15 cellular contexts compared by ENCODE assay signal in genomic region chr1:47711211-47711847, GRCh38.
DNase-seq lines count a peak whose midpoint lies in the region; ATAC-seq and TF ChIP-seq lines count a peak whose summit lies in the region.
"Had no signal": no experiment of that assay in that cellular context is flagged by ENCODE, and none has a peak within 500 bp of the region (broad histone marks: within the 10 kb centered on the region; RNA-seq: fewer than 3 reads in every experiment).

No MANE protein-coding gene starts in this region.

- no peaks in the 10 kb centered on the region for H3K9me3 Mint-ChIP-seq in activated CD8-positive, alpha-beta T cell treated with anti-CD3 and anti-CD28 coated beads for 36 hours
- H3K9me3 Mint-ChIP-seq in activated CD8-positive, alpha-beta T cell treated with anti-CD3 and anti-CD28 coated beads, Interleukin-2, amount 10 ng/mL, durations not matched to agents 7 days and 5 days (ENCODE audit: insufficient read depth) = no peaks in the 10 kb centered on the region
- H3K9me3 Mint-ChIP-seq: CD4-positive, alpha-beta T cell; IgD-negative memory B cell had no signal

- no peak for TF ChIP-seq CTCF in activated CD8-positive, alpha-beta T cell treated with anti-CD3 and anti-CD28 coated beads for 36 hours (IDR thresholded peaks at IDR 0.05)
- TF ChIP-seq CTCF in coronary artery (IDR thresholded peaks at IDR 0.05) = no peak

- H3K9ac ChIP-seq in NT2/D1 (ENCODE audit: insufficient read length, low read depth) = peak overlapping the region; percentile 4
- H3K9ac ChIP-seq: BLaER1 had no signal

- no peak overlapping the region for H3K4me3 Mint-ChIP-seq in activated CD8-positive, alpha-beta T cell treated with anti-CD3 and anti-CD28 coated beads for 36 hours
- no peak overlapping the region for H3K4me3 Mint-ChIP-seq in activated CD8-positive, alpha-beta T cell treated with anti-CD3 and anti-CD28 coated beads, Interleukin-2, amount 10 ng/mL, durations not matched to agents 7 days and 5 days
- H3K4me3 Mint-ChIP-seq: CD4-positive, alpha-beta T cell had no signal

- H3K36me3 Mint-ChIP-seq in activated CD8-positive, alpha-beta T cell treated with anti-CD3 and anti-CD28 coated beads for 36 hours (ENCODE audit: low read depth) = no peaks in the 10 kb centered on the region
- H3K36me3 Mint-ChIP-seq in activated CD8-positive, alpha-beta T cell treated with anti-CD3 and anti-CD28 coated beads, Interleukin-2, amount 10 ng/mL, durations not matched to agents 7 days and 5 days (ENCODE audit: low read depth) = no peaks in the 10 kb centered on the region
- H3K36me3 Mint-ChIP-seq: IgD-negative memory B cell had no signal

- peak; percentile 15 for DNase-seq in activated CD8-positive, alpha-beta T cell treated with anti-CD3 and anti-CD28 coated beads for 36 hours
- DNase-seq in activated CD8-positive, alpha-beta T cell treated with anti-CD3 and anti-CD28 coated beads, Interleukin-2, amount 10 ng/mL, durations not matched to agents 7 days and 5 days = no peak
- DNase-seq in NT2/D1 (ENCODE audit: low read depth, low spot score) (no peak), coronary artery (ENCODE audit: low spot score) (peak; percentile 58), sciatic nerve (ENCODE audit: low spot score) (peak; percentile 59)
- DNase-seq: NCI-H1092, NCI-H1417 treated with DMSO at 0.1 percent for 48 hours had no signal

- no peak overlapping the region for H3K27ac Mint-ChIP-seq in activated CD8-positive, alpha-beta T cell treated with anti-CD3 and anti-CD28 coated beads for 36 hours
- H3K27ac Mint-ChIP-seq in activated CD8-positive, alpha-beta T cell treated with anti-CD3 and anti-CD28 coated beads, Interleukin-2, amount 10 ng/mL, durations not matched to agents 7 days and 5 days = no peak overlapping the region
- H3K27ac Mint-ChIP-seq: CD4-positive, alpha-beta T cell; IgD-negative memory B cell had no signal

- H3K27ac ChIP-seq in coronary artery = no peak overlapping the region
- H3K27ac ChIP-seq: BLaER1, SJSA1 had no signal

- CTCF ChIA-PET in activated CD8-positive, alpha-beta T cell treated with anti-CD3 and anti-CD28 coated beads for 36 hours (lab: Charles Lee) = interaction anchor here (0.9 to 11.2 kb wide), 20 partner anchors 8 to 518 kb away, joined by 3 to 125 read pairs (median 5); partner anchors contain the start of gene FOXD2
- CTCF ChIA-PET in activated CD8-positive, alpha-beta T cell treated with anti-CD3 and anti-CD28 coated beads, Interleukin-2, amount 10 ng/mL, durations not matched to agents 7 days and 5 days (lab: Charles Lee) = interaction anchor here (0.7 to 5.7 kb wide), 9 partner anchors 15 to 532 kb away, joined by 3 to 71 read pairs (median 3); partner anchors contain the start of gene FOXD2

- intact Hi-C loops in activated CD8-positive, alpha-beta T cell treated with anti-CD3 and anti-CD28 coated beads for 36 hours (cut with micrococcal nuclease) = loop anchor here (2.0 to 10.0 kb wide), 2 partner anchors 187 to 275 kb away; no protein-coding TSS in a partner anchor
- intact Hi-C loops in sciatic nerve (cut with DNase I) = no loop called here

- H3K27me3 Mint-ChIP-seq in activated CD8-positive, alpha-beta T cell treated with anti-CD3 and anti-CD28 coated beads for 36 hours = peaks cover 59% of the 10 kb centered on the region
- peaks cover 72% of the 10 kb centered on the region for H3K27me3 Mint-ChIP-seq in activated CD8-positive, alpha-beta T cell treated with anti-CD3 and anti-CD28 coated beads, Interleukin-2, amount 10 ng/mL, durations not matched to agents 7 days and 5 days (ENCODE audit: low read depth)

- H3K36me3 ChIP-seq in NT2/D1 (ENCODE audit: insufficient read depth, insufficient read length, low read length) = no peaks in the 10 kb centered on the region
- H3K36me3 ChIP-seq: BLaER1, HAP-1, SJSA1 had no signal

- no peaks in the 10 kb centered on the region for H3K9me3 ChIP-seq in NT2/D1 (ENCODE audit: insufficient read depth, low read length)
- H3K9me3 ChIP-seq: BLaER1, HAP-1 had no signal

- peaks cover 15% of the 10 kb centered on the region for H3K4me1 ChIP-seq in NT2/D1 (ENCODE audit: insufficient read depth, insufficient read length)
- H3K4me1 ChIP-seq: SJSA1 had no signal

- peaks cover 10% of the 10 kb centered on the region for H3K4me1 Mint-ChIP-seq in activated CD8-positive, alpha-beta T cell treated with anti-CD3 and anti-CD28 coated beads for 36 hours (ENCODE audit: low read depth)
- H3K4me1 Mint-ChIP-seq in activated CD8-positive, alpha-beta T cell treated with anti-CD3 and anti-CD28 coated beads, Interleukin-2, amount 10 ng/mL, durations not matched to agents 7 days and 5 days (ENCODE audit: low read depth) = peaks cover 4% of the 10 kb centered on the region

- POLR2A ChIA-PET in activated CD8-positive, alpha-beta T cell treated with anti-CD3 and anti-CD28 coated beads for 36 hours (lab: Charles Lee) = no interaction called here
- POLR2A ChIA-PET in activated CD8-positive, alpha-beta T cell treated with anti-CD3 and anti-CD28 coated beads, Interleukin-2, amount 10 ng/mL, durations not matched to agents 7 days and 5 days (lab: Charles Lee) = interaction anchor here (1.6 kb wide), 1 partner anchor 274 kb away, joined by 5 read pairs; the partner anchor contains the start of gene FOXD2

- peaks cover 80% of the 10 kb centered on the region for H3K27me3 ChIP-seq in NT2/D1 (ENCODE audit: insufficient read depth, insufficient read length)
- H3K27me3 ChIP-seq: SJSA1 had no signal

- H3K4me3 ChIP-seq in NT2/D1 (ENCODE audit: insufficient read length, low read depth) (no peak overlapping the region), coronary artery (no peak overlapping the region)
- H3K4me3 ChIP-seq: BLaER1, HAP-1, SJSA1 had no signal

- no peak for ATAC-seq in activated CD8-positive, alpha-beta T cell treated with anti-CD3 and anti-CD28 coated beads for 36 hours
- ATAC-seq in activated CD8-positive, alpha-beta T cell treated with anti-CD3 and anti-CD28 coated beads, Interleukin-2, amount 10 ng/mL, durations not matched to agents 7 days and 5 days = no peak
- ATAC-seq in sciatic nerve (no peak), GM18867 (IDR thresholded peaks at IDR 0.05; ENCODE audit: unreplicated experiment) (no peak), HG02759 (IDR thresholded peaks at IDR 0.05; ENCODE audit: unreplicated experiment) (no peak), GM21515 (IDR thresholded peaks at IDR 0.05; ENCODE audit: unreplicated experiment) (no peak)

Comparison
In these comparisons a context has a peak if more than half of its experiments do, and no peak if none do; other contexts are left out.
1. DNase-seq: peak in activated CD8-positive, alpha-beta T cell treated with anti-CD3 and anti-CD28 coated beads for 36 hours (single experiment), coronary artery (single experiment) and sciatic nerve (single experiment); none in activated CD8-positive, alpha-beta T cell treated with anti-CD3 and anti-CD28 coated beads, Interleukin-2, amount 10 ng/mL, durations not matched to agents 7 days and 5 days (single experiment) and NT2/D1 (single experiment).